21 cellular contexts compared by ENCODE assay signal in the genomic region with DNA sequence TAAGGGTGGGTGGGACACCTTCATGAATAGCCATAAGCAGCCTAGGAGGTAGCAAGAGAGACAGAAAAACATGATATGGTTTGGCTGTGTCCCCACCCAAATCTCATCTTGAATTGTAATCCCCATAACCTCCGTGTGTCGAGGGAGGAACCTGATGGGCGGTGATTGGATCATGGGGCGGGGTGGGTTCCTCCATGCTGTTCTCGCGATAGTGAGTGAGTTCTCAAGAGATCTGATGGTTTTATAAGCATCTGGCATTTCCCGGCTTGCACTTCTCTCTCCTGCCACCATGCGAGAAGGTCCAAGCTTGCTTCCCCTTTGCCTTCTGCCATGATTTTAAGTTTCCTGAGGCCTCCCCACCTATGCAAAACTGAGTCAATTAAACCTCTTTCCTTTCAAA.
"Had no signal": no experiment of that assay in that cellular context is flagged by ENCODE, and none has a peak within 500 bp of the region (broad histone marks: within the 10 kb centered on the region; RNA-seq: fewer than 3 reads in every experiment).

No MANE protein-coding gene starts in this region.

- ATAC-seq: mucosa of descending colon; naive thymus-derived CD4-positive, alpha-beta T cell; natural killer cell treated with Interleukin-12 subunit alpha and Interleukin-12 subunit beta and Interleukin-15 and Interleukin-18, amount 100 ng/mL, for 72 hours; sciatic nerve; stimulated activated effector memory CD8-positive, alpha-beta T cell treated with anti-CD3 and anti-CD28 coated beads, Interleukin-12 subunit alpha, Interleukin-12 subunit beta, amount 100 ng/mL, for 72 hours had no signal

- DNase-seq: hypothalamus; islet precursor cell; left ventricle myocardium inferior; midbrain; mucosa of descending colon; naive thymus-derived CD4-positive, alpha-beta T cell; ovary; spleen; stimulated activated CD4-positive, alpha-beta T cell treated with anti-CD3 and anti-CD28 coated beads, Interleukin-4, amount 100 ng/mL, for 24 hours; stimulated activated naive CD4-positive, alpha-beta T cell; tibial artery; trophoblast cell; uterus had no signal

- H3K4me3 ChIP-seq: left ventricle myocardium inferior, lung, mucosa of descending colon, ovary, right atrium auricular region, skin epidermis, spleen, suprapubic skin, thoracic aorta, tibial artery, uterus had no signal

- H3K9me3 ChIP-seq: ovary, right atrium auricular region, suprapubic skin, thoracic aorta, tibial artery, uterus had no signal

- H3K27me3 ChIP-seq: ovary, right atrium auricular region, spleen, suprapubic skin, tibial artery, uterus had no signal

- H3K4me1 ChIP-seq: left ventricle myocardium inferior, right atrium auricular region, spleen, suprapubic skin, tibial artery, uterus had no signal

- H3K36me3 ChIP-seq: left ventricle myocardium inferior, ovary, right atrium auricular region, spleen, suprapubic skin, thoracic aorta, tibial artery, uterus had no signal

- H3K27ac ChIP-seq: left ventricle myocardium inferior, ovary, right atrium auricular region, skin epidermis, spleen, suprapubic skin, thoracic aorta, tibial artery, uterus had no signal
